21 cellular contexts compared by ENCODE assay signal in genomic region chr3:64316971-64317370, GRCh38.
A peak's percentile ranks its signal among the peaks of the same experiment; 100 is the strongest.
DNase-seq lines count a peak whose midpoint lies in the region; ATAC-seq and TF ChIP-seq lines count a peak whose summit lies in the region.
"Had no signal": no experiment of that assay in that cellular context is flagged by ENCODE, and none has a peak within 500 bp of the region (broad histone marks: within the 10 kb centered on the region; RNA-seq: fewer than 3 reads in every experiment).

No MANE protein-coding gene starts in this region.

- no peaks in the 10 kb centered on the region for H3K79me2 ChIP-seq in mammary epithelial cell (ENCODE audit: insufficient read depth, low read length)

- H4K20me1 ChIP-seq in mammary epithelial cell (ENCODE audit: insufficient read depth, low read length) = no peaks in the 10 kb centered on the region

- no peak overlapping the region for H3K4me3 Mint-ChIP-seq in Caco-2 (ENCODE audit: unreplicated experiment)
- H3K4me3 Mint-ChIP-seq: activated naive CD8-positive, alpha-beta T cell treated with anti-CD3 and anti-CD28 coated beads, Interleukin-2, amount 50 U/mL, for 24 hours; CD14-positive monocyte; nephron; stimulated activated naive CD8-positive, alpha-beta T cell treated with anti-CD3 and anti-CD28 coated beads, Interleukin-15, amount 100 ng/mL, for 72 hours had no signal

- no peak for TF ChIP-seq CTCF in Caco-2 (IDR thresholded peaks at IDR 0.05; ENCODE audit: insufficient read depth in 1 of 2, low read depth in 1 of 2, low read length in 1 of 2, severe bottlenecking in 1 of 2, unreplicated experiment in 1 of 2)
- no peak for TF ChIP-seq CTCF in mammary epithelial cell (conservative IDR thresholded peaks at IDR 0.05 in 1 of 2, IDR thresholded peaks at IDR 0.05 in 1 of 2; ENCODE audit: extremely low read depth in 1 of 2, insufficient read depth in 1 of 2, low read depth in 1 of 2, low read length in 2 of 2)

- POLR2A ChIA-PET in Caco-2 (lab: Charles Lee) = no interaction called here

- H3K27me3 Mint-ChIP-seq in Caco-2 (ENCODE audit: insufficient read depth, unreplicated experiment) = no peaks in the 10 kb centered on the region
- H3K27me3 Mint-ChIP-seq: activated naive CD8-positive, alpha-beta T cell treated with anti-CD3 and anti-CD28 coated beads, Interleukin-2, amount 50 U/mL, for 24 hours; stimulated activated naive CD8-positive, alpha-beta T cell treated with anti-CD3 and anti-CD28 coated beads, Interleukin-15, amount 100 ng/mL, for 72 hours had no signal

- DNase-seq in Caco-2 (peak; percentile 5 to 49), M059J (ENCODE audit: low read depth) (peak; percentile 54), mammary epithelial cell (peak; percentile 73), kidney glomerular epithelial cell (lab: John Stamatoyannopoulos, UW) (peak; percentile 28), NCI-H748 treated with DMSO at 0.1 percent for 48 hours (lab: John Stamatoyannopoulos, UW) (no peak)
- no peak for DNase-seq in stimulated activated CD4-positive, alpha-beta T cell treated with anti-CD3 and anti-CD28 coated beads, Interleukin-2, amount 100 ng/mL, for 48 hours
- DNase-seq: activated CD4-positive, alpha-beta T cell treated with anti-CD3 and anti-CD28 coated beads for 4 hours; activated naive CD8-positive, alpha-beta T cell treated with anti-CD3 and anti-CD28 coated beads, Interleukin-2, amount 50 U/mL, for 24 hours; caudate nucleus; DMS153; dorsolateral prefrontal cortex; heart right ventricle; NCI-H2029; sigmoid colon; stimulated activated CD4-positive, alpha-beta T cell treated with anti-CD3 and anti-CD28 coated beads, Interleukin-1b, Interleukin-23, amount 100 ng/mL, for 48 hours; stimulated activated naive CD8-positive, alpha-beta T cell treated with anti-CD3 and anti-CD28 coated beads, Interleukin-15, amount 100 ng/mL, for 72 hours had no signal

- intact Hi-C loops in Caco-2 (cut with micrococcal nuclease; ENCODE audit: unreplicated experiment) = loop anchor here (5.0 kb wide), 1 partner anchor 70 kb away; no protein-coding TSS in a partner anchor
- intact Hi-C loops in mammary epithelial cell (cut with micrococcal nuclease) = loop anchor here (2.0 kb wide), 1 partner anchor 50 kb away; no protein-coding TSS in a partner anchor

- no peak overlapping the region for H2AFZ ChIP-seq in mammary epithelial cell (ENCODE audit: low read depth, low read length)

- peaks cover 31% of the 10 kb centered on the region for H3K4me1 Mint-ChIP-seq in Caco-2 (ENCODE audit: low read depth, unreplicated experiment)
- H3K4me1 Mint-ChIP-seq: CD14-positive monocyte had no signal

- CTCF ChIA-PET in Caco-2 (lab: Charles Lee) = no interaction called here
- CTCF ChIA-PET in mammary epithelial cell (lab: Charles Lee; ENCODE audit: low non-redundant PET) = no interaction called here

- peak overlapping the region; percentile 28 for H3K4me2 ChIP-seq in mammary epithelial cell (ENCODE audit: insufficient read depth, low read depth, low read length)

- peak overlapping the region; percentile 80 for H3K27ac Mint-ChIP-seq in Caco-2 (ENCODE audit: unreplicated experiment)
- H3K27ac Mint-ChIP-seq: activated naive CD8-positive, alpha-beta T cell treated with anti-CD3 and anti-CD28 coated beads, Interleukin-2, amount 50 U/mL, for 24 hours; CD14-positive monocyte; nephron; stimulated activated naive CD8-positive, alpha-beta T cell treated with anti-CD3 and anti-CD28 coated beads, Interleukin-15, amount 100 ng/mL, for 72 hours had no signal

- 43% methylated on average over 4 of the region's 4 CpGs for WGBS in mammary epithelial cell (ENCODE audit: low coverage, missing lambda C conversion rate)

- BruUV-seq in Caco-2 (replicated peaks; lab: Mats Ljungman, UMichigan) = no TSS peak
- BruUV-seq in mammary epithelial cell (replicated peaks; lab: Mats Ljungman, UMichigan) = no TSS peak

- ATAC-seq in GM21390 (IDR thresholded peaks at IDR 0.05; ENCODE audit: unreplicated experiment) (no peak), GM18511 (IDR thresholded peaks at IDR 0.05; ENCODE audit: unreplicated experiment) (no peak)
- ATAC-seq: activated naive CD8-positive, alpha-beta T cell treated with anti-CD3 and anti-CD28 coated beads, Interleukin-2, amount 50 U/mL, for 24 hours; heart right ventricle; stimulated activated naive CD8-positive, alpha-beta T cell treated with anti-CD3 and anti-CD28 coated beads, Interleukin-15, amount 100 ng/mL, for 72 hours had no signal

- no peak overlapping the region for H3K9ac ChIP-seq in mammary epithelial cell (ENCODE audit: insufficient read depth, low read length)

- dilution Hi-C loops in mammary epithelial cell (cut with HindIII; ENCODE audit: low sequenced_read_pairs) = no loop called here

- H3K27ac ChIP-seq in mammary epithelial cell (ENCODE audit: insufficient read depth, low read depth, low read length) = peak overlapping the region; percentile 58
- H3K27ac ChIP-seq: dorsolateral prefrontal cortex, esophagus muscularis mucosa, heart right ventricle had no signal

- H3K4me1 ChIP-seq in Caco-2 (peaks cover 50% of the 10 kb centered on the region), mammary epithelial cell (ENCODE audit: insufficient read depth, low read length) (peaks cover 41% of the 10 kb centered on the region)

- no peaks in the 10 kb centered on the region for H3K9me3 ChIP-seq in Caco-2
- no peaks in the 10 kb centered on the region for H3K9me3 ChIP-seq in mammary epithelial cell (replicated peaks; ENCODE audit: insufficient read depth, low read length)
- H3K9me3 ChIP-seq: esophagus muscularis mucosa, heart right ventricle, sigmoid colon had no signal

- H3K36me3 Mint-ChIP-seq in Caco-2 (ENCODE audit: insufficient read depth, unreplicated experiment) = no peaks in the 10 kb centered on the region
- H3K36me3 Mint-ChIP-seq: CD14-positive monocyte had no signal

- in situ Hi-C loops in mammary epithelial cell (cut with MboI; ENCODE audit: low sequenced_read_pairs in 2 of 2) = no loop called here

- no peak overlapping the region for H3K4me3 ChIP-seq in Caco-2 (ENCODE audit: low read depth, low read length)
- H3K4me3 ChIP-seq in mammary epithelial cell (replicated peaks in 1 of 3; ENCODE audit: insufficient read depth in 1 of 3, low read depth in 2 of 3, low read length in 3 of 3) = no peak overlapping the region
- H3K4me3 ChIP-seq: dorsolateral prefrontal cortex, esophagus muscularis mucosa, heart right ventricle, sigmoid colon had no signal

- H3K36me3 ChIP-seq in Caco-2 (ENCODE audit: control insufficient read depth, insufficient read depth, low read length) (no peaks in the 10 kb centered on the region), mammary epithelial cell (ENCODE audit: insufficient read depth, low read length) (no peaks in the 10 kb centered on the region)
- H3K36me3 ChIP-seq: esophagus muscularis mucosa, heart right ventricle, sigmoid colon had no signal

- H3K9me3 Mint-ChIP-seq in Caco-2 (ENCODE audit: unreplicated experiment) = no peaks in the 10 kb centered on the region
- H3K9me3 Mint-ChIP-seq: nephron; stimulated activated naive CD8-positive, alpha-beta T cell treated with anti-CD3 and anti-CD28 coated beads, Interleukin-15, amount 100 ng/mL, for 72 hours had no signal

- H3K27me3 ChIP-seq in Caco-2 (replicated peaks; ENCODE audit: control insufficient read depth, insufficient read depth, low read length) (no peaks in the 10 kb centered on the region), mammary epithelial cell (ENCODE audit: insufficient read depth, low read length) (no peaks in the 10 kb centered on the region)
- H3K27me3 ChIP-seq: dorsolateral prefrontal cortex, esophagus muscularis mucosa, heart right ventricle, sigmoid colon had no signal

Comparison
In these comparisons a context has a peak if more than half of its experiments do, and no peak if none do; other contexts are left out.
1. DNase-seq: peak in Caco-2 (2 of 2), M059J (single experiment), mammary epithelial cell (single experiment) and kidney glomerular epithelial cell (single experiment); none in NCI-H748 treated with DMSO at 0.1 percent for 48 hours (single experiment) and stimulated activated CD4-positive, alpha-beta T cell treated with anti-CD3 and anti-CD28 coated beads, Interleukin-2, amount 100 ng/mL, for 48 hours (0 of 2).